ENCODE assay signal across 25 cellular contexts in the genomic region with DNA sequence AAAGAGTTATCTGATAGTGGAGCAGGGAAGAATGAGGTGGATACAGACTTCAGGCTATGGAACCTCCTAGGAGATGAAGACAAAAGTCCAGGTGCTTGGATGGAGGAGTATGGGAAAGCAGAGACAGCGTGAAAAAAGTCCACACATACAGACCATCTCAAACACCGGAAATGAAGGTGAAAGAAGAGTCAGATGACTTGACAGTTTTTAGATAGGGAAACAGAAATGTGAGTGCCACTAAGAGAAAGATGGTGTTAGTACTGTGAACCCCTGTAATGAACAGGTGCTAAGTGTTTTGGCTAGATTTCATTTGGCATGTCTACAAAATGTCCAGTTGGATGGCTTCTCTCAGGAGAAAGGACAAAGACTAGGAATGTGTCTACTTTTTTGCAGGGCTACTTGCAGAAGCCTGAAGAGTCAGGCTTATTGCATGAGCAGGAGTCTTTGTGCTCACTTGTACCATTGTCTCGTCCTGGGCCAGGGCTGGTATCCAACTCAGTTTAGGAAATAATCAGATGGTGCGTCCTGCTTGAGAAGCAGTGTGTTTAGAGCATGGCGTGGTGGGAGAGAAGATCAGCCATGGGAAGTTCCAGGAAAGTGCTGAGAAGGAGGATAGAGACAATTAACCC.
"Had no signal": no experiment of that assay in that cellular context is flagged by ENCODE, and none has a peak within 500 bp of the region (broad histone marks: within the 10 kb centered on the region; RNA-seq: fewer than 3 reads in every experiment).

No MANE protein-coding gene starts in this region.

- H3K27ac ChIP-seq: adrenal gland, body of pancreas, PC-9, VCaP had no signal

- ATAC-seq: activated CD4-positive, alpha-beta T cell treated with anti-CD3 and anti-CD28 coated beads for 36 hours; body of pancreas; T-helper 17 cell had no signal

- H3K27me3 ChIP-seq: adrenal gland, body of pancreas had no signal

- FAIRE-seq: bronchial epithelial cell, TTC549 had no signal

- H3K9me3 ChIP-seq: adrenal gland, body of pancreas had no signal

- DNase-seq: activated CD4-positive, alpha-beta memory T cell treated with anti-CD3 and anti-CD28 coated beads, Interleukin-2, amount 10 ng/mL, durations not matched to agents 7 days and 5 days; activated CD4-positive, alpha-beta T cell treated with anti-CD3 and anti-CD28 coated beads for 36 hours; activated CD4-positive, alpha-beta T cell treated with anti-CD3 and anti-CD28 coated beads, Interleukin-2, amount 50 U/mL, for 1 hour; activated CD8-positive, alpha-beta memory T cell treated with anti-CD3 and anti-CD28 coated beads, Interleukin-2, amount 50 U/mL, for 48 hours; activated naive CD4-positive, alpha-beta T cell treated with anti-CD3 and anti-CD28 coated beads, Interleukin-2, amount 50 U/mL, for 16 hours; activated naive CD8-positive, alpha-beta T cell treated with anti-CD3 and anti-CD28 coated beads, Interleukin-2, amount 10 ng/mL, durations not matched to agents 7 days and 5 days; activated T-cell treated with anti-CD3 and anti-CD28 coated beads, Interleukin-2, amount 50 U/mL, for 1 hour; adrenal gland; anterior cingulate cortex; body of pancreas; Karpas-422; MM.1S; NCI-H1105; NCI-H1436; NCI-H1694 treated with DMSO at 0.1 percent for 48 hours; NCI-H2081; NCI-H446; NCI-H524; PC-9; SIG-M5; T-helper 17 cell; T1000 had no signal

- H3K4me1 ChIP-seq: adrenal gland, body of pancreas had no signal

- H3K4me2 ChIP-seq: PC-9 had no signal

- H3K36me3 ChIP-seq: adrenal gland had no signal

- H3K4me3 ChIP-seq: adrenal gland, body of pancreas, PC-9 had no signal

- H2AFZ ChIP-seq: PC-9 had no signal
